ENCODE assay signal across 9 cellular contexts in the genomic region with DNA sequence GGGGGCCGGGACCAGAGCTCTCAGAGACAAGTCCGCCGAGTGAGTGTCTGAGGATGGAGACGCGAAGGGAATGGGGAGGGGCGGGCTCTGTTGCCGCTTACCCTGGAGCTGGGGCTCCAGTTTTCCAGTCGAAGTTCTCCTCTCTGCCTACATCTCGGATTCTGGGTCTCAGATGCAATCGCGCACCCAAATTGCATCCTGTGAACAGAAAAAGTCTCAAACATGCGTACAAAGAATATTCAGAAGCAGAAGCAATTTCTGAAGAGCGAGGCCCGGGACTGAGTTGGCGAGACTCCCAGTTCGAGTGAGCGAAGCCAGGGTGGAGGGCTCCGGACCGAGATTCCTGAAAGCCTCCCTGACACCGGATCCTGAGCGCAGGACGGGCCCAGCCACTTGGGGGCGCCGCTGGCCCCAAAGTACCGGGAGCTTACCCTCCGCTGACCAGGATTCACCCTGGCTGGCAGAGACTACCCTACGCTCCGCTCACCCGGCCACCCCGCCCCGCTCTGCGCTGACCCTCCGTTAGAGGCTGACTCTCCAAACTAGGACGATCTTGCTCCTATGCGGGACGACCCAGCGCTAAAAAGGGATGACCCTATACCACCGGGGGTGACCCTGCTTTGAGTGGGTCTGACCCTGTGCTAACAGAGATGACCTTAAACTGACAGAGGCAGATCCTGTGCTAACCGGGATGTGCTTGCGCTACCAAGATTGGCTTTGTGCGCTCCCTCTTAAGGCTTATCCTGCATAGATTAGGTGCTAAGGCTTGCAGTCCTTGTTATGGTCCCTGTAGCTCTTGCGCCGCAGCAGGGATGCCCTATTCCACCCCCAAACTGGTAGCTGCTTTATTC. TPM values are rescaled to one million over a fixed set of nuclear protein-coding genes. Genes with fewer than 3 reads are reported as not detected.
DNase-seq lines count a peak whose midpoint lies in the region; ATAC-seq and TF ChIP-seq lines count a peak whose summit lies in the region.
"Had no signal": no experiment of that assay in that cellular context is flagged by ENCODE, and none has a peak within 500 bp of the region (broad histone marks: within the 10 kb centered on the region; RNA-seq: fewer than 3 reads in every experiment).

No MANE protein-coding gene starts in this region.

- H3K9me3 ChIP-seq in BE2C = no peaks in the 10 kb centered on the region
- no peaks in the 10 kb centered on the region for H3K9me3 ChIP-seq in lower lobe of right lung
- H3K9me3 ChIP-seq in CD4-positive, alpha-beta memory T cell (ENCODE audit: control insufficient read depth in 1 of 2, low read length in 2 of 2) = no peaks in the 10 kb centered on the region

- CTCF ChIA-PET in CD4-positive, alpha-beta memory T cell (lab: Charles Lee; ENCODE audit: partially characterized antibody) = interaction anchor here (1.0 to 3.6 kb wide), 4 partner anchors 13 to 276 kb away, joined by 4 to 34 read pairs (median 4); partner anchors contain the start of genes CMPK1 and FOXD2

- H3K27ac ChIP-seq in brain microvascular endothelial cell = no peak overlapping the region
- no peak overlapping the region for H3K27ac ChIP-seq in lower lobe of right lung
- no peak overlapping the region for H3K27ac ChIP-seq in CD4-positive, alpha-beta memory T cell (ENCODE audit: low read depth, low read length)

- no peak overlapping the region for H3K4me3 ChIP-seq in BE2C (ENCODE audit: low read depth, low read length)
- no peak overlapping the region for H3K4me3 ChIP-seq in brain microvascular endothelial cell (ENCODE audit: low read depth, low read length)
- no peak overlapping the region for H3K4me3 ChIP-seq in lower lobe of right lung
- no peak overlapping the region for H3K4me3 ChIP-seq in CD4-positive, alpha-beta memory T cell (ENCODE audit: low read length in 2 of 2)

- intact Hi-C loops in lower lobe of right lung (cut with DNase I) = loop anchor here (10.0 kb wide), 1 partner anchor 255 kb away; no protein-coding TSS in a partner anchor
- intact Hi-C loops in CD4-positive, alpha-beta memory T cell (cut with micrococcal nuclease) = no loop called here

- in situ Hi-C loops in brain microvascular endothelial cell (cut with HindIII; ENCODE audit: low pct_ligation_motif_present, low sequenced_read_pairs) = no loop called here

- no peaks in the 10 kb centered on the region for H3K36me3 Mint-ChIP-seq in HFFc6 (ENCODE audit: low read depth)
- no peaks in the 10 kb centered on the region for H3K36me3 Mint-ChIP-seq in CD4-positive, alpha-beta memory T cell

- ATAC-seq in lower lobe of right lung = peak; percentile 85 to 89
- no peak for ATAC-seq in GM21717 (IDR thresholded peaks at IDR 0.05; ENCODE audit: unreplicated experiment)

- H3K36me3 ChIP-seq in BE2C = no peaks in the 10 kb centered on the region
- H3K36me3 ChIP-seq in brain microvascular endothelial cell (replicated peaks) = no peaks in the 10 kb centered on the region
- no peaks in the 10 kb centered on the region for H3K36me3 ChIP-seq in lower lobe of right lung
- H3K36me3 ChIP-seq in CD4-positive, alpha-beta memory T cell (ENCODE audit: insufficient read depth, low read length) = no peaks in the 10 kb centered on the region

- no peak overlapping the region for H3K27ac Mint-ChIP-seq in HFFc6
- H3K27ac Mint-ChIP-seq in CD4-positive, alpha-beta memory T cell = no peak overlapping the region

- no peak overlapping the region for H3K4me3 Mint-ChIP-seq in HFFc6
- H3K4me3 Mint-ChIP-seq in CD4-positive, alpha-beta memory T cell = no peak overlapping the region

- H3K4me1 Mint-ChIP-seq in HFFc6 (ENCODE audit: low read depth) = no peaks in the 10 kb centered on the region
- H3K4me1 Mint-ChIP-seq in CD4-positive, alpha-beta memory T cell = peaks cover 7 to 10% (median 9%) of the 10 kb centered on the region in 4 donors

- no peak for DNase-seq in BE2C
- no peak for DNase-seq in HFFc6
- DNase-seq in brain microvascular endothelial cell = no peak
- DNase-seq in lower lobe of right lung = peak; percentile 67
- no peak for DNase-seq in CD4-positive, alpha-beta memory T cell
- DNase-seq in NCI-H510A (lab: John Stamatoyannopoulos, UW) = no peak
- no peak for DNase-seq in NCI-H146 treated with DMSO at 0.1 percent for 48 hours (lab: John Stamatoyannopoulos, UW; ENCODE audit: unreplicated experiment)
- DNase-seq: NCI-H1417 had no signal

- H3K27me3 Mint-ChIP-seq in HFFc6 (ENCODE audit: insufficient read depth) = peaks cover 28% of the 10 kb centered on the region
- peaks cover 44 to 53% of the 10 kb centered on the region in 2 donors for H3K27me3 Mint-ChIP-seq in CD4-positive, alpha-beta memory T cell

- H3K4me1 ChIP-seq in BE2C (no peaks in the 10 kb centered on the region), lower lobe of right lung (peaks cover 6% of the 10 kb centered on the region)
- H3K4me1 ChIP-seq in CD4-positive, alpha-beta memory T cell (ENCODE audit: insufficient read depth, low read length) = peaks cover 15% of the 10 kb centered on the region

- POLR2A ChIA-PET in CD4-positive, alpha-beta memory T cell (lab: Charles Lee; ENCODE audit: partially characterized antibody) = interaction anchor here (1.1 to 1.4 kb wide), 2 partner anchors 11 to 12 kb away, joined by 3 to 5 read pairs; partner anchors contain the start of gene FOXD2

- H3K27me3 ChIP-seq in BE2C = peaks cover 46% of the 10 kb centered on the region
- peaks cover 48% of the 10 kb centered on the region for H3K27me3 ChIP-seq in brain microvascular endothelial cell (replicated peaks)
- peaks cover 70% of the 10 kb centered on the region for H3K27me3 ChIP-seq in lower lobe of right lung (ENCODE audit: low read depth)
- peaks cover 62% of the 10 kb centered on the region for H3K27me3 ChIP-seq in CD4-positive, alpha-beta memory T cell (ENCODE audit: insufficient read depth, low read length)

- H3K9me3 Mint-ChIP-seq in HFFc6 = no peaks in the 10 kb centered on the region
- peaks cover 0 to 4% (median 0%) of the 10 kb centered on the region in 8 donors for H3K9me3 Mint-ChIP-seq in CD4-positive, alpha-beta memory T cell

- peak; percentile 28 for TF ChIP-seq CTCF in BE2C (IDR thresholded peaks at IDR 0.05; ENCODE audit: low read depth, low read length)
- peak; percentile 67 for TF ChIP-seq CTCF in HFFc6 (IDR thresholded peaks at IDR 0.05)
- peak; percentile 65 for TF ChIP-seq CTCF in brain microvascular endothelial cell (IDR thresholded peaks at IDR 0.05; ENCODE audit: low read depth, low read length, missing control alignments)
- peak; percentile 57 for TF ChIP-seq CTCF in lower lobe of right lung (IDR thresholded peaks at IDR 0.05)

RNA-seq across cellular contexts. Expression of gene FOXD2, which starts 12.1 kb away (rescaled TPM):
- not detected for polyA plus RNA-seq in BE2C (2012; ENCODE audit: insufficient read depth, insufficient read length, low read depth)
- under 1 TPM; 0.19 to 0.31 (median 0.21) TPM for total RNA-seq in HFFc6 (2021; fragmentation: NEBNext Ultra II Directional; extraction: Animal tissue kit (Norgen Biotek cat#: 25700))
- total RNA-seq in lower lobe of right lung = 0.44 TPM
- total RNA-seq in CD4-positive, alpha-beta memory T cell = under 1 TPM; 0.64 to 0.73 TPM
- under 1 TPM; 0.07 to 0.11 TPM for polyA plus RNA-seq in CD4-positive, alpha-beta memory T cell

RNA-seq across cellular contexts. Expression of gene FOXE3, which starts 33.8 kb away (rescaled TPM):
- not detected for polyA plus RNA-seq in BE2C (2012; ENCODE audit: insufficient read depth, insufficient read length, low read depth)
- not detected for total RNA-seq in HFFc6 (2021; fragmentation: NEBNext Ultra II Directional; extraction: Animal tissue kit (Norgen Biotek cat#: 25700))
- total RNA-seq in lower lobe of right lung = not detected
- total RNA-seq in CD4-positive, alpha-beta memory T cell = not detected
- not detected for polyA plus RNA-seq in CD4-positive, alpha-beta memory T cell
